Comparison of ENCODE assay signal across 8 cellular contexts in the genomic region with DNA sequence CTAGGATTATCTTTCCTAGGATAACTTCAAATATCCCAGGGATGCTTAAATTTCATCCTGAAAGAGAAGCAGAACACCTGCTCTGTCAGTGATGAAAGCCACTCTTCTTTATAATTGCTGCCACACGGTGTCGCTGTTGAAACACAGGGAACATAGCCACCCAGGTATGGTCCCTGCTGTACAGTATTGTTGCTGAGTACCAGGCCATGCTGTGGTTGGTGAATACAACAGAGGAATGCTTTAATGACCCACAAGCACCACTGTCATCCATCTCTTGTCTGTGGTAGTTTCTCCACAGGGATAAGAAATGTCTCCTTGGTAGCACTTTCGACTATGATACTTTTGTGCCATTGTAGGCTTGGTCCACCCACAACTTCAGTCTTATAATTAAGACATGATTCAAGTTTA.
DNase-seq lines count a peak whose midpoint lies in the region; ATAC-seq and TF ChIP-seq lines count a peak whose summit lies in the region.

No MANE protein-coding gene starts in this region.

- TF ChIP-seq CTCF in AG10803 (conservative IDR thresholded peaks at IDR 0.05; ENCODE audit: low read length) (peak; percentile 80), mesothelial cell of epicardium (IDR thresholded peaks at IDR 0.05; ENCODE audit: unreplicated experiment) (peak; percentile 68)

- POLR2A ChIA-PET in activated CD4-positive, alpha-beta memory T cell treated with anti-CD3 and anti-CD28 coated beads for 36 hours (lab: Charles Lee) = no interaction called here

- peak; percentile 42 for DNase-seq in AG10803 (ENCODE audit: low read depth)
- DNase-seq in NCI-H526 treated with DMSO at 0.1 percent for 48 hours (lab: John Stamatoyannopoulos, UW) = peak; percentile 50
- DNase-seq in activated CD4-positive, alpha-beta memory T cell treated with anti-CD3 and anti-CD28 coated beads for 36 hours = peak; percentile 73
- DNase-seq in effector memory CD8-positive, alpha-beta T cell = peak; percentile 74 to 76 (median 76)
- peak; percentile 31 to 72 for DNase-seq in mesothelial cell of epicardium (ENCODE audit: low spot score in 2 of 2, unreplicated experiment in 2 of 2)
- peak; percentile 41 to 53 for DNase-seq in stimulated activated CD8-positive, alpha-beta memory T cell treated with anti-CD3 and anti-CD28 coated beads, Interleukin-4, amount 100 ng/mL, for 1 hour (ENCODE audit: low read depth in 2 of 2, low spot score in 1 of 2)

- no peak overlapping the region for H3K4me3 Mint-ChIP-seq in activated CD4-positive, alpha-beta memory T cell treated with anti-CD3 and anti-CD28 coated beads for 36 hours
- no peak overlapping the region for H3K4me3 Mint-ChIP-seq in effector memory CD8-positive, alpha-beta T cell
- H3K4me3 Mint-ChIP-seq in mesothelial cell of epicardium = no peak overlapping the region

- no peak overlapping the region for H3K4me3 ChIP-seq in AG10803 (ENCODE audit: low read length)

- CTCF ChIA-PET in activated CD4-positive, alpha-beta memory T cell treated with anti-CD3 and anti-CD28 coated beads for 36 hours (lab: Charles Lee) = interaction anchor here (0.9 to 6.3 kb wide), 13 partner anchors 13 to 268 kb away, joined by 3 to 98 read pairs (median 5); partner anchors contain the start of gene STARD3NL

- H3K4me1 Mint-ChIP-seq in activated CD4-positive, alpha-beta memory T cell treated with anti-CD3 and anti-CD28 coated beads for 36 hours (ENCODE audit: low read depth) = no peaks in the 10 kb centered on the region
- H3K4me1 Mint-ChIP-seq in effector memory CD8-positive, alpha-beta T cell (ENCODE audit: low read depth in 2 of 2) = no peaks in the 10 kb centered on the region
- H3K4me1 Mint-ChIP-seq in mesothelial cell of epicardium = peaks cover 7% of the 10 kb centered on the region

- H3K9me3 Mint-ChIP-seq in activated CD4-positive, alpha-beta memory T cell treated with anti-CD3 and anti-CD28 coated beads for 36 hours = no peaks in the 10 kb centered on the region
- no peaks in the 10 kb centered on the region for H3K9me3 Mint-ChIP-seq in effector memory CD8-positive, alpha-beta T cell
- no peaks in the 10 kb centered on the region for H3K9me3 Mint-ChIP-seq in mesothelial cell of epicardium

- intact Hi-C loops in activated CD4-positive, alpha-beta memory T cell treated with anti-CD3 and anti-CD28 coated beads for 36 hours (cut with micrococcal nuclease) = loop anchor here (1.0 to 5.0 kb wide), 5 partner anchors 71 to 228 kb away; partner anchors contain the start of gene STARD3NL

- no peak overlapping the region for H3K27ac Mint-ChIP-seq in activated CD4-positive, alpha-beta memory T cell treated with anti-CD3 and anti-CD28 coated beads for 36 hours
- H3K27ac Mint-ChIP-seq in effector memory CD8-positive, alpha-beta T cell = no peak overlapping the region
- H3K27ac Mint-ChIP-seq in mesothelial cell of epicardium = no peak overlapping the region

- no peaks in the 10 kb centered on the region for H3K36me3 Mint-ChIP-seq in activated CD4-positive, alpha-beta memory T cell treated with anti-CD3 and anti-CD28 coated beads for 36 hours
- H3K36me3 Mint-ChIP-seq in effector memory CD8-positive, alpha-beta T cell (ENCODE audit: insufficient read depth) = no peaks in the 10 kb centered on the region
- H3K36me3 Mint-ChIP-seq in mesothelial cell of epicardium = no peaks in the 10 kb centered on the region

- H3K27me3 Mint-ChIP-seq in activated CD4-positive, alpha-beta memory T cell treated with anti-CD3 and anti-CD28 coated beads for 36 hours = peaks cover 13% of the 10 kb centered on the region
- peaks cover 14 to 19% of the 10 kb centered on the region in 2 donors for H3K27me3 Mint-ChIP-seq in effector memory CD8-positive, alpha-beta T cell
- H3K27me3 Mint-ChIP-seq in mesothelial cell of epicardium (ENCODE audit: low read depth) = peaks cover 6% of the 10 kb centered on the region

- ATAC-seq in GM18867 (IDR thresholded peaks at IDR 0.05; ENCODE audit: unreplicated experiment) = peak; percentile 72
- ATAC-seq in HG03378 (IDR thresholded peaks at IDR 0.05; ENCODE audit: unreplicated experiment) = peak; percentile 70
- ATAC-seq in effector memory CD8-positive, alpha-beta T cell (replicated peaks) = peak; percentile 89
